ENCODE assay signal across 8 cellular contexts in genomic region chr7:69448071-69448470, GRCh38.
"Had no signal": no experiment of that assay in that cellular context is flagged by ENCODE, and none has a peak within 500 bp of the region (broad histone marks: within the 10 kb centered on the region; RNA-seq: fewer than 3 reads in every experiment).

No MANE protein-coding gene starts in this region.

- H3K4me1 ChIP-seq: pancreas, tibial artery had no signal

- H3K27me3 Mint-ChIP-seq: activated T-cell treated with anti-CD3 and anti-CD28 coated beads, Interleukin-2, amount 50 U/mL, for 24 hours had no signal

- H3K9me3 ChIP-seq: pancreas, tibial artery had no signal

- H3K4me3 Mint-ChIP-seq: activated T-cell treated with anti-CD3 and anti-CD28 coated beads, Interleukin-2, amount 50 U/mL, for 24 hours; neural crest cell had no signal

- H3K27ac Mint-ChIP-seq: activated naive CD4-positive, alpha-beta T cell treated with anti-CD3 and anti-CD28 coated beads, Interleukin-2, amount 50 U/mL, for 72 hours; activated T-cell treated with anti-CD3 and anti-CD28 coated beads, Interleukin-2, amount 50 U/mL, for 24 hours had no signal

- H3K4me3 ChIP-seq: pancreas, tibial artery had no signal

- H3K27ac ChIP-seq: pancreas, tibial artery had no signal

- H3K36me3 ChIP-seq: pancreas, tibial artery had no signal

- H3K9me3 Mint-ChIP-seq: neural crest cell had no signal

- DNase-seq: activated effector memory CD4-positive, alpha-beta T cell treated with Interleukin-2 at 50 U/mL for 16 hours; activated T-cell treated with anti-CD3 and anti-CD28 coated beads, Interleukin-2, amount 50 U/mL, for 24 hours; head of caudate nucleus; pancreas; small intestine had no signal
